14 cellular contexts compared by ENCODE assay signal in the genomic region with DNA sequence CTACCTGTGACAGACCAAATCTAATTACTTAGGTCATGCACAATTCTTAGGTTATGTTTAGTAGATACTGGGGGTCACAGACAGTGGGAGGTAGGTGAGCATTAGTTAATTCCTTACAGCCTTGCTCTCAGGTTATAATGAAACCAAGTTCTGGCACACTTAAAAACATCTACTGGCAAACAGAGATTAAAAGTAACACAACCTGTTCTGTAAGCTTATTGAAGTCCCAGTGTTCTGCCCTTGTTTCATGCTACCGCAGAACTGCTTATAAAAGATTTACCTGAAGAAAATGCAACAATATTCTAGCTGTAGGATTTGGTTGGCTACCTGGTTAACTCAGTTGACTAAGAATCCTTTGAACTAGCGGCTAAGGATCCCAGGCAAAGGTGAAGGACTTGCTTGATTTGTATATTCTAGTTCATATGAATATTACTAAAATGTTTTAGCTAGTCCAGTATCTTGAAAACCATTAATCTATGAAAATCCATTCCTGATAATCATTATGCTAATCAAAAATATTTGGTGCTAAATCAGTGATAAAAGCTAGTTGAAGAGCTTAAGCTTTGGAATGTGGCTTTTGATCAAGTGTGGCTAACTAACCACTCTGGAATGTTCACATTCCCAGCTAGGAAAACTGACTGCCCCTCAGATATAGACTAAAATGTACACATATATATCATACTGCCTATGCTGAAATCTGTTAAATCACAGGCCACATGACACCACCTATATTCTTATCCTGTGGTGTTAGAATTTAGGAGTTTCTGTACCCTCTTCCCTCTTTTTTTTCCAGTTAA. TPM values are rescaled to one million over a fixed set of nuclear protein-coding genes. Genes with fewer than 3 reads are reported as not detected.
DNase-seq lines count a peak whose midpoint lies in the region; ATAC-seq, FAIRE-seq and TF ChIP-seq lines count a peak whose summit lies in the region.
"Had no signal": no experiment of that assay in that cellular context is flagged by ENCODE, and none has a peak within 500 bp of the region (broad histone marks: within the 10 kb centered on the region; RNA-seq: fewer than 3 reads in every experiment).

No MANE protein-coding gene starts in this region.

- no peaks in the 10 kb centered on the region for H3K9me2 ChIP-seq in hepatocyte (replicated peaks; ENCODE audit: insufficient read depth)

- DNase-seq in HS-27A (ENCODE audit: low read depth) = peak; percentile 23
- DNase-seq in astrocyte (ENCODE audit: low read depth) = peak; percentile 50
- no peak for DNase-seq in hepatocyte (ENCODE audit: low spot score)
- no peak for DNase-seq in stomach
- DNase-seq in NCI-H2227 (lab: John Stamatoyannopoulos, UW; ENCODE audit: unreplicated experiment) = no peak
- DNase-seq: activated naive CD4-positive, alpha-beta T cell treated with anti-CD3 and anti-CD28 coated beads for 36 hours; islet precursor cell; retina; stimulated activated naive CD4-positive, alpha-beta T cell had no signal

- TF ChIP-seq CTCF in astrocyte (IDR thresholded peaks at IDR 0.05; ENCODE audit: insufficient read depth, low read depth, low read length) (no peak), hepatocyte (IDR thresholded peaks at IDR 0.05; ENCODE audit: poor library complexity) (no peak), stomach (IDR thresholded peaks at IDR 0.05) (no peak)

- H3K9me3 ChIP-seq in astrocyte (ENCODE audit: insufficient read depth, low read depth, low read length) (no peaks in the 10 kb centered on the region), hepatocyte (ENCODE audit: low read depth) (no peaks in the 10 kb centered on the region), stomach (no peaks in the 10 kb centered on the region)

- intact Hi-C loops in stomach (cut with DNase I; ENCODE audit: low total_unique reads) = no loop called here

- 52% methylated on average over 2 of the region's 2 CpGs for WGBS in hepatocyte (ENCODE audit: low lambda C conversion rate, missing lambda C conversion rate)
- WGBS in stomach, 5 donors = 33 to 61% (median 49%) methylated on average over 2 of the region's 2 CpGs

- H3K4me2 ChIP-seq in astrocyte (ENCODE audit: low read length) (peak overlapping the region; percentile 42), hepatocyte (peak overlapping the region; percentile 58)

- peak overlapping the region; percentile 58 for H3K27ac Mint-ChIP-seq in astrocyte (ENCODE audit: unreplicated experiment)
- H3K27ac Mint-ChIP-seq: activated naive CD4-positive, alpha-beta T cell treated with anti-CD3 and anti-CD28 coated beads for 36 hours; CD14-positive monocyte had no signal

- H3K4me1 Mint-ChIP-seq in astrocyte (ENCODE audit: low read depth, unreplicated experiment) = peaks cover 14% of the 10 kb centered on the region

- no peak for FAIRE-seq in astrocyte (lab: Jason Lieb, UNC)
- FAIRE-seq: frontal cortex, GM18507 had no signal

- H4K20me1 ChIP-seq in astrocyte (ENCODE audit: insufficient read depth, low read length) (no peaks in the 10 kb centered on the region), hepatocyte (ENCODE audit: insufficient read depth, poor library complexity, severe bottlenecking) (no peaks in the 10 kb centered on the region)

- H3K27me3 ChIP-seq in astrocyte (ENCODE audit: insufficient read depth, low read length) (no peaks in the 10 kb centered on the region), hepatocyte (no peaks in the 10 kb centered on the region), stomach (no peaks in the 10 kb centered on the region)

- no peak overlapping the region for H3K4me3 Mint-ChIP-seq in astrocyte (ENCODE audit: unreplicated experiment)
- H3K4me3 Mint-ChIP-seq: activated naive CD4-positive, alpha-beta T cell treated with anti-CD3 and anti-CD28 coated beads for 36 hours; CD14-positive monocyte had no signal

- H3K79me2 ChIP-seq in astrocyte (ENCODE audit: insufficient read depth, low read length) (peaks cover 18% of the 10 kb centered on the region), hepatocyte (peaks cover 20% of the 10 kb centered on the region)

- H3K4me1 ChIP-seq in astrocyte (ENCODE audit: insufficient read depth, low read length) (peaks cover 8% of the 10 kb centered on the region), hepatocyte (ENCODE audit: insufficient read depth) (no peaks in the 10 kb centered on the region), stomach (peaks cover 0 to 46% (median 16%) of the 10 kb centered on the region in 4 donors)

- no peak for TF ChIP-seq EP300 in stomach (IDR thresholded peaks at IDR 0.05)

- H3K36me3 Mint-ChIP-seq in astrocyte (ENCODE audit: low read depth, unreplicated experiment) = peaks cover 3% of the 10 kb centered on the region

- H2AFZ ChIP-seq in astrocyte (ENCODE audit: low read depth, low read length) = no peak overlapping the region
- H2AFZ ChIP-seq in hepatocyte = no peak overlapping the region

- no peaks in the 10 kb centered on the region for H3K27me3 Mint-ChIP-seq in astrocyte (ENCODE audit: low read depth, unreplicated experiment)

- no peak overlapping the region for H3K4me3 ChIP-seq in astrocyte (ENCODE audit: insufficient read depth, low read depth, low read length)
- H3K4me3 ChIP-seq in hepatocyte = no peak overlapping the region
- no peak overlapping the region for H3K4me3 ChIP-seq in stomach

- no peak for ATAC-seq in HG02642 (IDR thresholded peaks at IDR 0.05; ENCODE audit: poor library complexity, unreplicated experiment)
- ATAC-seq in GM19035 (IDR thresholded peaks at IDR 0.05; ENCODE audit: unreplicated experiment) = no peak

- no peak for TF ChIP-seq POLR2A in stomach (IDR thresholded peaks at IDR 0.05)

- H3K36me3 ChIP-seq in astrocyte (ENCODE audit: insufficient read depth, low read length) (no peaks in the 10 kb centered on the region), hepatocyte (replicated peaks; ENCODE audit: insufficient read depth, low read depth) (no peaks in the 10 kb centered on the region), stomach (peaks cover 0 to 34% (median 27%) of the 10 kb centered on the region in 4 donors)

- H3K9me3 Mint-ChIP-seq in astrocyte (ENCODE audit: unreplicated experiment) = no peaks in the 10 kb centered on the region
- H3K9me3 Mint-ChIP-seq: activated naive CD4-positive, alpha-beta T cell treated with anti-CD3 and anti-CD28 coated beads for 36 hours; CD14-positive monocyte had no signal

- H3K9ac ChIP-seq in astrocyte (ENCODE audit: low read length) = no peak overlapping the region

- H3K27ac ChIP-seq in astrocyte (ENCODE audit: low read depth, low read length) = peak overlapping the region; percentile 31
- H3K27ac ChIP-seq in hepatocyte = peak overlapping the region; percentile 6
- peak overlapping the region in 4 of 5 donors; percentile 14 to 75 (median 56) for H3K27ac ChIP-seq in stomach

RNA-seq across cellular contexts. Expression of gene PEX3, which starts 7.2 kb away (rescaled TPM):
- total RNA-seq in astrocyte (14.2 and 20.8 TPM in 2 replicates), hepatocyte (19.0 and 23.2 TPM in 2 replicates), stomach (10 to 100 TPM in 2 of 5 donors, 1 to 10 TPM in 2, under 1 TPM in 1; 0.58 to 32.3 (median 8.9) TPM)
- polyA plus RNA-seq in hepatocyte (23.4 and 24.5 TPM in 2 replicates), stomach (10 to 100 TPM in 1 of 3 donors, 1 to 10 TPM in 2; 7.1 to 11.5 (median 9.3) TPM)

RNA-seq across cellular contexts. Expression of gene ADAT2, which starts 7.3 kb away (rescaled TPM):
- total RNA-seq in astrocyte (6.2 and 8.1 TPM in 2 replicates), hepatocyte (3.4 and 4.2 TPM in 2 replicates), stomach (10 to 100 TPM in 1 of 5 donors, 1 to 10 TPM in 3, not detected in 1; 3.1 to 20.0 (median 8.9) TPM)
- polyA plus RNA-seq in hepatocyte (3.1 and 4.8 TPM in 2 replicates), stomach (1 to 10 TPM; 1.1 to 6.8 (median 2.5) TPM)

RNA-seq across cellular contexts. Expression of gene FUCA2, which starts 53.8 kb away (rescaled TPM):
- 58.7 and 64.0 TPM in 2 replicates for total RNA-seq in astrocyte
- total RNA-seq in hepatocyte = 117 TPM in 2 replicates
- polyA plus RNA-seq in hepatocyte = 141 and 142 TPM in 2 replicates
- total RNA-seq in stomach = 10 to 100 TPM; 12.9 to 53.8 (median 26.8) TPM
- 10 to 100 TPM; 18.2 to 26.1 (median 25.2) TPM for polyA plus RNA-seq in stomach

Comparison
In these comparisons a context has a peak if more than half of its experiments do, and no peak if none do; other contexts are left out.
1. DNase-seq: peak in HS-27A (single experiment) and astrocyte (single experiment); none in hepatocyte (single experiment), stomach (single experiment) and NCI-H2227 (single experiment).
2. Peak in every context shown above with its lines, with median percentiles within 50 percentile points of each other: H3K27ac ChIP-seq.